Comparison of ENCODE assay signal across 1 cellular context in the genomic region with DNA sequence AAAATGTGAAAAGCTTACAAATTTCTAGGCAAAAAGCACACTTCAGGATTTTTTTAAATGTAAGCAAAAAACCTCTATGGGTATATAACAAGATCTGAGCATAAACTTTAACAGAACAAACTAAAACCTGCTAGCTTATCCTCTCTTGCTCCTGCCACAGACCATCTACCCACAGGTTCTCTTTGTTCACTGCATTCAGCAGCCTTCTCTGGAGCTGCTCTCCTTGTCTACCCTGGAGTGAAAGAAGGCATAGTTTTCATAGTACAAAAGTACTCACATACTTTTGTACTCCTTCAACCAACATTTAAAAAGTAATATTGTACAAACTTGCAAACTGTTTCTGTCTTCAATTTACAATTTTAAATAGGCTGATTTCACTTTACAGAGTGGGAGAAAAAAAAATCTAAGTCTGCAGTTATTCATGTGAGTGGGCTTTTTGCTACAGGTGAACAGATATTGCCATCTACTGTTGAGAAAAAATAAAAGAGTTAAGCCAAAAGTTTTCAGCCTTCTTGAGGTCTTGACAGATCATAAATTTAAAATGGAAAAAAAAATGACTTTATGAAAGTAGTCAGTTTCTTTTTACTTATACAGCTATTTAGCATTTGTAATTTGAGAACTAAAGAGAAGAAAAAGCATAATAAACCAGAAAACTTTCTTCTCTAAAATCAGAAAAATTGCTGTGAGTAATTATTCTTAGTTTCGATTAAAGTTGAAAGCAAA.
TF ChIP-seq lines count a peak whose summit lies in the region.

No MANE protein-coding gene starts in this region.

TF ChIP-seq in K562, 482 proteins besides CTCF, POLR2A, EP300 and RAD21:
- TF ChIP-seq BCL6 (CRISPR knock-in tag; IDR thresholded peaks at IDR 0.05) (no peak), SMC3 (conservative IDR thresholded peaks at IDR 0.05; ENCODE audit: insufficient read depth, low read depth, low read length) (0 out of 2 replicates have a peak, but pooled peaks have one; percentile 5), MEIS2 (IDR thresholded peaks at IDR 0.05; ENCODE audit: partially characterized antibody) (peak; percentile 96), RFX1 (IDR thresholded peaks at IDR 0.05) (no peak), ZNF384 (IDR thresholded peaks at IDR 0.05; ENCODE audit: low read depth, low read length) (peak; percentile 76), ZNF717 (CRISPR knock-in tag; IDR thresholded peaks at IDR 0.05) (no peak)
- TF ChIP-seq, protein P1, sequence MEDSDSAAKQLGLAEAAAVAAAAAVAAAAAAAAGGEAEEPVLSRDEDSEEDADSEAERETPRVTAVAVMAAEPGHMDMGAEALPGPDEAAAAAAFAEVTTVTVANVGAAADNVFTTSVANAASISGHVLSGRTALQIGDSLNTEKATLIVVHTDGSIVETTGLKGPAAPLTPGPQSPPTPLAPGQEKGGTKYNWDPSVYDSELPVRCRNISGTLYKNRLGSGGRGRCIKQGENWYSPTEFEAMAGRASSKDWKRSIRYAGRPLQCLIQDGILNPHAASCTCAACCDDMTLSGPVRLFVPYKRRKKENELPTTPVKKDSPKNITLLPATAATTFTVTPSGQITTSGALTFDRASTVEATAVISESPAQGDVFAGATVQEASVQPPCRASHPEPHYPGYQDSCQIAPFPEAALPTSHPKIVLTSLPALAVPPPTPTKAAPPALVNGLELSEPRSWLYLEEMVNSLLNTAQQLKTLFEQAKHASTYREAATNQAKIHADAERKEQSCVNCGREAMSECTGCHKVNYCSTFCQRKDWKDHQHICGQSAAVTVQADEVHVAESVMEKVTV (CRISPR knock-in tag; IDR thresholded peaks at IDR 0.05) = peak; percentile 76
- TF ChIP-seq, protein P2, sequence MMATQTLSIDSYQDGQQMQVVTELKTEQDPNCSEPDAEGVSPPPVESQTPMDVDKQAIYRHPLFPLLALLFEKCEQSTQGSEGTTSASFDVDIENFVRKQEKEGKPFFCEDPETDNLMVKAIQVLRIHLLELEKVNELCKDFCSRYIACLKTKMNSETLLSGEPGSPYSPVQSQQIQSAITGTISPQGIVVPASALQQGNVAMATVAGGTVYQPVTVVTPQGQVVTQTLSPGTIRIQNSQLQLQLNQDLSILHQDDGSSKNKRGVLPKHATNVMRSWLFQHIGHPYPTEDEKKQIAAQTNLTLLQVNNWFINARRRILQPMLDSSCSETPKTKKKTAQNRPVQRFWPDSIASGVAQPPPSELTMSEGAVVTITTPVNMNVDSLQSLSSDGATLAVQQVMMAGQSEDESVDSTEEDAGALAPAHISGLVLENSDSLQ (IDR thresholded peaks at IDR 0.05) = peak; percentile 81
- TF ChIP-seq, protein P3, sequence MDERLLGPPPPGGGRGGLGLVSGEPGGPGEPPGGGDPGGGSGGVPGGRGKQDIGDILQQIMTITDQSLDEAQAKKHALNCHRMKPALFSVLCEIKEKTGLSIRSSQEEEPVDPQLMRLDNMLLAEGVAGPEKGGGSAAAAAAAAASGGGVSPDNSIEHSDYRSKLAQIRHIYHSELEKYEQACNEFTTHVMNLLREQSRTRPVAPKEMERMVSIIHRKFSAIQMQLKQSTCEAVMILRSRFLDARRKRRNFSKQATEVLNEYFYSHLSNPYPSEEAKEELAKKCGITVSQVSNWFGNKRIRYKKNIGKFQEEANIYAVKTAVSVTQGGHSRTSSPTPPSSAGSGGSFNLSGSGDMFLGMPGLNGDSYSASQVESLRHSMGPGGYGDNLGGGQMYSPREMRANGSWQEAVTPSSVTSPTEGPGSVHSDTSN (CRISPR knock-in tag; IDR thresholded peaks at IDR 0.05; ENCODE audit: low read depth) = no peak
- TF ChIP-seq, protein P3 (tag; conservative IDR thresholded peaks at IDR 0.05; ENCODE audit: low read depth) = peak; percentile 94
TF ChIP-seq in K562: peak in this region for 6.
